ENCODE assay signal across 16 cellular contexts in the genomic region with DNA sequence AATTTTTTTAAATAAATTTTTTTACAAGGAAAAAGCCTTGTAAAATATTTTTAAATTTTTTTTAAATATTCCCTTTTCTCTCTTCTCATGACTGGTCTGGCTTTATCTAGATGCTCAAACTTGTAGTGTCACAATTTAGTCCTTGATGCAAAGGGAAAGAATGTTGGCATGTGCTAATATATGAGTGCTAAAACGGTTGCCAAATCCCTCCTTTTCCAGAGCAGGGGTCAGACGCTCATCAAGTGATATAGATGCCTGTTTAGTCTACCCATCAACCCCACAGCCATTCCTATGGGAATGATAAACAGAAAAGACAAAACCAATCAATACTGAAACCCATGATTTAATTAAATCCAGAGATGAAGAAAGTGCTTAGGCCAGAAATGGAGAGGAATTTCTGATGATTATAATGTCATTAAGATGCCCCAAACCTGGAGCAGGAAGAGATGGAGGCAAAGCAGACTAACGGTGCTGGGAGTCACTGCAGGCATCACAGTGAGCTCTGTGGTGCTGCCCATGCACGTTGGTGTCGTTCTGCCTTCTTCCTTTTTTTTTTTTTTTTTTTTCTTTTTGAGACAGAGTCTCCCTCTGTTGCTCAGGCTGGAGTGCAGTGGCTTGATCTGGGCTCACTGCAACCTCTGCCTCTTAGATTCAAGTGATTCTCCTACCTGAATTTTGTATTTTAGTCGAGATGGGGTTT.
"Had no signal": no experiment of that assay in that cellular context is flagged by ENCODE, and none has a peak within 500 bp of the region (broad histone marks: within the 10 kb centered on the region; RNA-seq: fewer than 3 reads in every experiment).

No MANE protein-coding gene starts in this region.

- H3K4me1 ChIP-seq: heart right ventricle, lower lobe of right lung, parathyroid adenoma, upper lobe of left lung had no signal

- H3K36me3 ChIP-seq: heart right ventricle, lower lobe of right lung, upper lobe of left lung had no signal

- H3K27ac ChIP-seq: heart right ventricle, lower lobe of right lung, parathyroid adenoma, upper lobe of left lung, VCaP had no signal

- H3K9me3 ChIP-seq: heart right ventricle, lower lobe of right lung, upper lobe of left lung had no signal

- H3K4me3 ChIP-seq: heart right ventricle, lower lobe of right lung, upper lobe of left lung had no signal

- H2AFZ ChIP-seq: parathyroid adenoma had no signal

- H3K79me2 ChIP-seq: parathyroid adenoma had no signal

- ATAC-seq: activated CD8-positive, alpha-beta memory T cell treated with anti-CD3 and anti-CD28 coated beads, Interleukin-2, amount 10 ng/mL, durations not matched to agents 7 days and 5 days; activated naive CD8-positive, alpha-beta T cell treated with anti-CD3 and anti-CD28 coated beads, Interleukin-2, amount 50 U/mL, for 24 hours; esophagus mucosa; heart right ventricle; left cardiac atrium; lower lobe of right lung; stimulated activated naive CD8-positive, alpha-beta T cell treated with anti-CD3 and anti-CD28 coated beads, Interleukin-15, amount 100 ng/mL, for 72 hours; T-cell had no signal

- DNase-seq: activated CD4-positive, alpha-beta T cell treated with anti-CD3 and anti-CD28 coated beads, Interleukin-2, amount 50 U/mL, for 48 hours; activated CD8-positive, alpha-beta memory T cell treated with anti-CD3 and anti-CD28 coated beads, Interleukin-2, amount 10 ng/mL, durations not matched to agents 7 days and 5 days; activated naive CD4-positive, alpha-beta T cell treated with anti-CD3 and anti-CD28 coated beads for 36 hours; activated naive CD8-positive, alpha-beta T cell treated with anti-CD3 and anti-CD28 coated beads, Interleukin-2, amount 50 U/mL, for 24 hours; activated T-cell treated with anti-CD3 and anti-CD28 coated beads, Interleukin-2, amount 50 U/mL, for 1 hour; heart right ventricle; left cardiac atrium; lower lobe of right lung; stimulated activated CD4-positive, alpha-beta T cell treated with anti-CD3 and anti-CD28 coated beads, Interleukin-1b, Interleukin-23, amount 100 ng/mL, for 48 hours; stimulated activated naive CD8-positive, alpha-beta T cell treated with anti-CD3 and anti-CD28 coated beads, Interleukin-15, amount 100 ng/mL, for 72 hours; T-cell; T1000; upper lobe of left lung had no signal

- H3K27me3 ChIP-seq: upper lobe of left lung had no signal

- H3K9ac ChIP-seq: parathyroid adenoma had no signal
